ENCODE assay signal across 6 cellular contexts in genomic region chr9:133227996-133228395, GRCh38. TPM values are rescaled to one million over a fixed set of nuclear protein-coding genes. Genes with fewer than 3 reads are reported as not detected.
"Had no signal": no experiment of that assay in that cellular context is flagged by ENCODE, and none has a peak within 500 bp of the region (broad histone marks: within the 10 kb centered on the region; RNA-seq: fewer than 3 reads in every experiment).

No MANE protein-coding gene starts in this region.

RNA-seq across cellular contexts. Expression of gene OBP2B, which starts 18.9 kb away (rescaled TPM):
- total RNA-seq: HT-29, LHCN-M2, MCF 10A, OCI-LY7, PC-3, SK-MEL-5 had no signal

RNA-seq across cellular contexts. Expression of gene ABO, which starts 47.0 kb away (rescaled TPM):
- total RNA-seq: LHCN-M2, MCF 10A, OCI-LY7, PC-3, SK-MEL-5 had no signal
